18 cellular contexts compared by ENCODE assay signal in genomic region chr17:51255673-51256072, GRCh38. TPM values are rescaled to one million over a fixed set of nuclear protein-coding genes. Genes with fewer than 3 reads are reported as not detected.
A peak's percentile ranks its signal among the peaks of the same experiment; 100 is the strongest.
DNase-seq lines count a peak whose midpoint lies in the region; TF ChIP-seq lines count a peak whose summit lies in the region.
"Had no signal": no experiment of that assay in that cellular context is flagged by ENCODE, and none has a peak within 500 bp of the region (broad histone marks: within the 10 kb centered on the region; RNA-seq: fewer than 3 reads in every experiment).

No MANE protein-coding gene starts in this region.

- no peak for TF ChIP-seq CTCF in VCaP (conservative IDR thresholded peaks at IDR 0.05)
- no peak for TF ChIP-seq CTCF in hepatocyte (IDR thresholded peaks at IDR 0.05; ENCODE audit: poor library complexity)
- no peak for TF ChIP-seq CTCF in progenitor cell of endocrine pancreas (IDR thresholded peaks at IDR 0.05; ENCODE audit: unreplicated experiment)

- DNase-seq in activated CD4-positive, alpha-beta T cell treated with anti-CD3 and anti-CD28 coated beads, Interleukin-2, amount 10 ng/mL, durations not matched to agents 24 days and 14 days = peak; percentile 26
- DNase-seq in activated CD4-positive, alpha-beta T cell treated with anti-CD3 and anti-CD28 coated beads for 4 hours = no peak
- DNase-seq in hepatocyte (ENCODE audit: low spot score) = no peak
- no peak for DNase-seq in progenitor cell of endocrine pancreas (ENCODE audit: low spot score, unreplicated experiment)
- no peak for DNase-seq in effector CD4-positive, alpha-beta T cell
- no peak for DNase-seq in central memory CD4-positive, alpha-beta T cell
- DNase-seq in NCI-H524 (lab: John Stamatoyannopoulos, UW) = no peak
- DNase-seq: 8988T, Karpas-422, NCI-H1417, NCI-H1694 treated with DMSO at 0.1 percent for 48 hours, NCI-H2081 treated with DMSO at 0.1 percent for 48 hours, NCI-H2171 treated with DMSO at 0.1 percent for 48 hours, NCI-H526, PC-3, Right ventricle myocardium superior had no signal

- peaks cover 56% of the 10 kb centered on the region for H3K36me3 Mint-ChIP-seq in activated CD4-positive, alpha-beta T cell treated with anti-CD3 and anti-CD28 coated beads, Interleukin-2, amount 10 ng/mL, durations not matched to agents 24 days and 14 days (ENCODE audit: low read depth)
- peaks cover 35% of the 10 kb centered on the region for H3K36me3 Mint-ChIP-seq in progenitor cell of endocrine pancreas (ENCODE audit: insufficient read depth)

- no peak overlapping the region for H3K4me3 ChIP-seq in hepatocyte

- H3K27ac ChIP-seq in VCaP (peak overlapping the region; percentile 26; the same call in 1 of the 2 replicates), hepatocyte (no peak overlapping the region)
- H3K27ac ChIP-seq: C4-2B had no signal

- H3K9me3 ChIP-seq in hepatocyte (ENCODE audit: low read depth) = no peaks in the 10 kb centered on the region

- H3K79me2 ChIP-seq in hepatocyte = peaks cover 88% of the 10 kb centered on the region

- no peak overlapping the region for H3K4me3 Mint-ChIP-seq in activated CD4-positive, alpha-beta T cell treated with anti-CD3 and anti-CD28 coated beads, Interleukin-2, amount 10 ng/mL, durations not matched to agents 24 days and 14 days
- H3K4me3 Mint-ChIP-seq in progenitor cell of endocrine pancreas (ENCODE audit: low read depth) = no peak overlapping the region

- H3K27ac Mint-ChIP-seq in activated CD4-positive, alpha-beta T cell treated with anti-CD3 and anti-CD28 coated beads, Interleukin-2, amount 10 ng/mL, durations not matched to agents 24 days and 14 days = no peak overlapping the region
- H3K27ac Mint-ChIP-seq in progenitor cell of endocrine pancreas = peak overlapping the region; percentile 47

- peaks cover 41% of the 10 kb centered on the region for H3K4me1 Mint-ChIP-seq in activated CD4-positive, alpha-beta T cell treated with anti-CD3 and anti-CD28 coated beads, Interleukin-2, amount 10 ng/mL, durations not matched to agents 24 days and 14 days
- peaks cover 33% of the 10 kb centered on the region for H3K4me1 Mint-ChIP-seq in progenitor cell of endocrine pancreas (ENCODE audit: low read depth)

- no peaks in the 10 kb centered on the region for H3K27me3 ChIP-seq in hepatocyte

- no peaks in the 10 kb centered on the region for H3K9me2 ChIP-seq in hepatocyte (replicated peaks; ENCODE audit: insufficient read depth)

- H4K20me1 ChIP-seq in hepatocyte (ENCODE audit: insufficient read depth, poor library complexity, severe bottlenecking) = peaks cover 38% of the 10 kb centered on the region

- no peak overlapping the region for H2AFZ ChIP-seq in hepatocyte

- H3K4me2 ChIP-seq in hepatocyte = peak overlapping the region; percentile 43

- 78% methylated on average over 6 of the region's 6 CpGs for WGBS in hepatocyte (ENCODE audit: low lambda C conversion rate, missing lambda C conversion rate)

- peaks cover 23% of the 10 kb centered on the region for H3K4me1 ChIP-seq in hepatocyte (ENCODE audit: insufficient read depth)

- no peaks in the 10 kb centered on the region for H3K9me3 Mint-ChIP-seq in activated CD4-positive, alpha-beta T cell treated with anti-CD3 and anti-CD28 coated beads, Interleukin-2, amount 10 ng/mL, durations not matched to agents 24 days and 14 days
- H3K9me3 Mint-ChIP-seq in progenitor cell of endocrine pancreas (ENCODE audit: low read depth) = peaks cover 7% of the 10 kb centered on the region

- H3K36me3 ChIP-seq in hepatocyte (replicated peaks; ENCODE audit: insufficient read depth, low read depth) = no peaks in the 10 kb centered on the region

- H3K27me3 Mint-ChIP-seq in activated CD4-positive, alpha-beta T cell treated with anti-CD3 and anti-CD28 coated beads, Interleukin-2, amount 10 ng/mL, durations not matched to agents 24 days and 14 days = no peaks in the 10 kb centered on the region
- H3K27me3 Mint-ChIP-seq in progenitor cell of endocrine pancreas = no peaks in the 10 kb centered on the region

- intact Hi-C loops in activated CD4-positive, alpha-beta T cell treated with anti-CD3 and anti-CD28 coated beads, Interleukin-2, amount 10 ng/mL, durations not matched to agents 24 days and 14 days (cut with micrococcal nuclease) = no loop called here

RNA-seq across cellular contexts. Expression of gene MBTD1, which starts 4.2 kb away (rescaled TPM):
- total RNA-seq in activated CD4-positive, alpha-beta T cell treated with anti-CD3 and anti-CD28 coated beads, Interleukin-2, amount 10 ng/mL, durations not matched to agents 24 days and 14 days = 11.5 and 13.1 TPM in 2 replicates
- total RNA-seq in hepatocyte (15.3 and 24.2 TPM in 2 replicates), progenitor cell of endocrine pancreas (47.6 and 50.7 TPM in 2 replicates)
- 3.2 and 4.5 TPM in 2 replicates for polyA plus RNA-seq in hepatocyte

RNA-seq across cellular contexts. Expression of gene UTP18, which starts 4.7 kb away (rescaled TPM):
- total RNA-seq in activated CD4-positive, alpha-beta T cell treated with anti-CD3 and anti-CD28 coated beads, Interleukin-2, amount 10 ng/mL, durations not matched to agents 24 days and 14 days = 79.9 and 84.5 TPM in 2 replicates
- total RNA-seq in hepatocyte = 30.3 and 31.3 TPM in 2 replicates
- 31.8 and 38.2 TPM in 2 replicates for polyA plus RNA-seq in hepatocyte
- 35.3 and 38.0 TPM in 2 replicates for total RNA-seq in progenitor cell of endocrine pancreas
